ENCODE assay signal across 1 cellular context in genomic region chr1:52928083-52928404, GRCh38.
TF ChIP-seq lines count a peak whose summit lies in the region.

No MANE protein-coding gene starts in this region.

TF ChIP-seq in K562, 482 proteins besides CTCF, POLR2A, EP300 and RAD21 (continued from another document):
- TF ChIP-seq ZNF407 (IDR thresholded peaks at IDR 0.05; ENCODE audit: low read depth) = no peak
- TF ChIP-seq GTF2B (IDR thresholded peaks at IDR 0.05; ENCODE audit: extremely low read depth, insufficient read length) = no peak
- no peak for TF ChIP-seq NCOA4 (IDR thresholded peaks at IDR 0.05; ENCODE audit: partially characterized antibody)
- TF ChIP-seq CXXC5 (CRISPR knock-in tag; IDR thresholded peaks at IDR 0.05) = no peak
- no peak for TF ChIP-seq ZBTB5 (IDR thresholded peaks at IDR 0.05)
- no peak for TF ChIP-seq SRSF7 (optimal IDR thresholded peaks at IDR 0.05; ENCODE audit: low read depth, low read length)
- TF ChIP-seq ZNF146 (CRISPR knock-in tag; IDR thresholded peaks at IDR 0.05; ENCODE audit: unreplicated experiment) = no peak
- TF ChIP-seq NCOA1 (IDR thresholded peaks at IDR 0.05; ENCODE audit: low read depth) = no peak
- TF ChIP-seq GABPB2 (CRISPR knock-in tag; conservative IDR thresholded peaks at IDR 0.05) = no peak
- no peak for TF ChIP-seq CHD1 (IDR thresholded peaks at IDR 0.05; ENCODE audit: low read length)
TF ChIP-seq in K562: peak in this region for 0.
